28 cellular contexts compared by ENCODE assay signal in genomic region chr3:126076140-126076539, GRCh38.
"Had no signal": no experiment of that assay in that cellular context is flagged by ENCODE, and none has a peak within 500 bp of the region (broad histone marks: within the 10 kb centered on the region; RNA-seq: fewer than 3 reads in every experiment).

No MANE protein-coding gene starts in this region.

- H3K9me3 ChIP-seq: ovary, psoas muscle, testis, transverse colon, upper lobe of right lung, uterus had no signal

- H3K4me2 ChIP-seq: neural progenitor cell, smooth muscle cell had no signal

- H3K9ac ChIP-seq: neural progenitor cell, parathyroid adenoma had no signal

- H3K4me1 ChIP-seq: neural progenitor cell, parathyroid adenoma, psoas muscle, spleen, suprapubic skin, tibial artery, transverse colon, upper lobe of right lung, uterus had no signal

- ATAC-seq: natural killer cell; psoas muscle; right cardiac atrium; sciatic nerve; stimulated activated memory B cell treated with anti-CD40 and anti-IgM and Interleukin-4, amounts not matched to agents 10 μg/mL and 1 μg/mL and 100 μg/mL, for 72 hours; stimulated activated naive CD8-positive, alpha-beta T cell treated with anti-CD3 and anti-CD28 coated beads, Interleukin-15, amount 100 ng/mL, for 72 hours; stimulated activated naive CD8-positive, alpha-beta T cell treated with anti-CD3 and anti-CD28 coated beads, Interleukin-15, Interleukin-2, amounts not matched to agents 100 U/mL and 50 U/mL, for 24 hours; upper lobe of right lung had no signal

- H3K27ac ChIP-seq: neural progenitor cell, ovary, parathyroid adenoma, psoas muscle, skin epidermis, spleen, suprapubic skin, tibial artery, transverse colon, upper lobe of right lung, uterus had no signal

- H3K4me3 ChIP-seq: neural progenitor cell, ovary, psoas muscle, skin epidermis, smooth muscle cell, spleen, suprapubic skin, testis, tibial artery, transverse colon, upper lobe of right lung, uterus had no signal

- H2AFZ ChIP-seq: neural progenitor cell, parathyroid adenoma had no signal

- H3K27me3 ChIP-seq: neural progenitor cell, spleen, suprapubic skin, testis, tibial artery, transverse colon, upper lobe of right lung, uterus had no signal

- H3K36me3 ChIP-seq: neural progenitor cell, transverse colon, upper lobe of right lung, uterus had no signal

- DNase-seq: natural killer cell; occipital lobe; ovary; posterior cingulate gyrus; psoas muscle; right cardiac atrium; spleen; stimulated activated CD4-positive, alpha-beta T cell treated with anti-CD3 and anti-CD28 coated beads, Interleukin-12 subunit alpha, Interleukin-12 subunit beta, amount 100 ng/mL, for 4 hours; stimulated activated CD4-positive, alpha-beta T cell treated with anti-CD3 and anti-CD28 coated beads, Interleukin-1b, Interleukin-23, amount 100 ng/mL, for 48 hours; stimulated activated CD4-positive, alpha-beta T cell treated with anti-CD3 and anti-CD28 coated beads, Interleukin-4, amount 100 ng/mL, for 1 hour; stimulated activated CD4-positive, alpha-beta T cell treated with anti-CD3 and anti-CD28 coated beads, Interleukin-4, amount 100 ng/mL, for 4 hours; stimulated activated CD8-positive, alpha-beta memory T cell treated with anti-CD3 and anti-CD28 coated beads, Interleukin-4, amount 100 ng/mL, for 48 hours; stimulated activated naive CD4-positive, alpha-beta T cell; stimulated activated naive CD8-positive, alpha-beta T cell treated with anti-CD3 and anti-CD28 coated beads, Interleukin-15, amount 100 ng/mL, for 72 hours; stimulated activated naive CD8-positive, alpha-beta T cell treated with anti-CD3 and anti-CD28 coated beads, Interleukin-15, Interleukin-2, amounts not matched to agents 100 U/mL and 50 U/mL, for 24 hours; substantia nigra; testis; tibial artery; transverse colon; upper lobe of right lung; uterus had no signal
